35 cellular contexts compared by ENCODE assay signal in genomic region chr11:19288256-19288655, GRCh38.
"Had no signal": no experiment of that assay in that cellular context is flagged by ENCODE, and none has a peak within 500 bp of the region (broad histone marks: within the 10 kb centered on the region; RNA-seq: fewer than 3 reads in every experiment).

No MANE protein-coding gene starts in this region.

- H3K4me3 ChIP-seq: adrenal gland, cardiac muscle cell, colonic mucosa had no signal

- ATAC-seq: activated CD8-positive, alpha-beta T cell treated with anti-CD3 and anti-CD28 coated beads for 36 hours; activated naive CD4-positive, alpha-beta T cell treated with anti-CD3 and anti-CD28 coated beads, Interleukin-2, amount 50 U/mL, for 72 hours; activated T-cell treated with anti-CD3 and anti-CD28 coated beads, Interleukin-2, amount 50 U/mL, for 4 hours; activated T-cell treated with anti-CD3 and anti-CD28 coated beads, Interleukin-2, amount 50 U/mL, for 72 hours; activated T-helper 17 cell treated with anti-CD3 and anti-CD28 coated beads, Interleukin-2, amount 50 U/mL, for 72 hours had no signal

- H3K27me3 ChIP-seq: adrenal gland, cardiac muscle cell, colonic mucosa had no signal

- H3K36me3 Mint-ChIP-seq: activated CD4-positive, alpha-beta memory T cell treated with anti-CD3 and anti-CD28 coated beads for 36 hours; activated naive CD4-positive, alpha-beta T cell treated with anti-CD3 and anti-CD28 coated beads, Interleukin-2, amount 50 U/mL, for 72 hours; activated naive CD8-positive, alpha-beta T cell treated with anti-CD3 and anti-CD28 coated beads for 36 hours; brain had no signal

- H3K4me1 ChIP-seq: adrenal gland, colonic mucosa had no signal

- H3K27me3 Mint-ChIP-seq: activated CD8-positive, alpha-beta T cell treated with anti-CD3 and anti-CD28 coated beads for 36 hours; central memory CD8-positive, alpha-beta T cell had no signal

- H3K27ac Mint-ChIP-seq: activated B cell treated with CpG ODN at 0.5 μM for 24 hours; activated CD4-positive, alpha-beta memory T cell treated with anti-CD3 and anti-CD28 coated beads for 36 hours; activated CD4-positive, alpha-beta T cell treated with anti-CD3 and anti-CD28 coated beads, Interleukin-2, amount 10 ng/mL, durations not matched to agents 24 days and 14 days; activated CD8-positive, alpha-beta T cell treated with anti-CD3 and anti-CD28 coated beads for 36 hours; activated naive CD4-positive, alpha-beta T cell treated with anti-CD3 and anti-CD28 coated beads for 36 hours; activated naive CD4-positive, alpha-beta T cell treated with anti-CD3 and anti-CD28 coated beads, Interleukin-2, amount 50 U/mL, for 72 hours; activated naive CD8-positive, alpha-beta T cell treated with anti-CD3 and anti-CD28 coated beads for 36 hours; activated T-cell treated with anti-CD3 and anti-CD28 coated beads, Interleukin-2, amount 50 U/mL, for 72 hours; activated T-helper 1 cell treated with anti-CD3 and anti-CD28 coated beads, Interleukin-12 subunit alpha, Interleukin-12 subunit beta, Interleukin-2, Interleukin-4 antibody, amounts not matched to agents 30 ng/mL and 10 ng/mL and 1 ng/mL, durations not matched to agents 14 hours and 24 hours and 36 hours; activated T-helper 17 cell treated with anti-CD3 and anti-CD28 coated beads, Interleukin-2, amount 50 U/mL, for 72 hours; brain; T-helper 1 cell treated with Interleukin-12 subunit alpha and Interleukin-12 subunit beta and Interleukin-4 antibody, amounts not matched to agents 30 μg/mL and 1 μg/mL, for 36 hours; T-helper 2 cell treated with Interferon-gamma antibody and Interleukin-4, amounts not matched to agents 5 μg/mL and 100 μg/mL, for 36 hours had no signal

- H3K9me3 Mint-ChIP-seq: activated B cell treated with CpG ODN at 0.5 μM for 24 hours; activated CD4-positive, alpha-beta memory T cell treated with anti-CD3 and anti-CD28 coated beads for 36 hours; activated CD4-positive, alpha-beta T cell treated with anti-CD3 and anti-CD28 coated beads, Interleukin-2, amount 10 ng/mL, durations not matched to agents 24 days and 14 days; activated CD8-positive, alpha-beta T cell treated with anti-CD3 and anti-CD28 coated beads for 36 hours; activated naive CD4-positive, alpha-beta T cell treated with anti-CD3 and anti-CD28 coated beads for 36 hours; activated naive CD4-positive, alpha-beta T cell treated with anti-CD3 and anti-CD28 coated beads, Interleukin-2, amount 50 U/mL, for 72 hours; activated naive CD8-positive, alpha-beta T cell treated with anti-CD3 and anti-CD28 coated beads for 36 hours; activated T-cell treated with anti-CD3 and anti-CD28 coated beads, Interleukin-2, amount 50 U/mL, for 4 hours; activated T-cell treated with anti-CD3 and anti-CD28 coated beads, Interleukin-2, amount 50 U/mL, for 72 hours; activated T-helper 1 cell treated with anti-CD3 and anti-CD28 coated beads, Interleukin-12 subunit alpha, Interleukin-12 subunit beta, Interleukin-2, Interleukin-4 antibody, amounts not matched to agents 30 ng/mL and 10 ng/mL and 1 ng/mL, durations not matched to agents 14 hours and 24 hours and 36 hours; activated T-helper 17 cell treated with anti-CD3 and anti-CD28 coated beads, Interleukin-2, amount 50 U/mL, for 72 hours; central memory CD8-positive, alpha-beta T cell; T-helper 1 cell treated with Interleukin-12 subunit alpha and Interleukin-12 subunit beta and Interleukin-4 antibody, amounts not matched to agents 30 μg/mL and 1 μg/mL, for 36 hours; T-helper 2 cell treated with Interferon-gamma antibody and Interleukin-4, amounts not matched to agents 5 μg/mL and 100 μg/mL, for 36 hours had no signal

- H3K4me1 Mint-ChIP-seq: activated naive CD8-positive, alpha-beta T cell treated with anti-CD3 and anti-CD28 coated beads for 36 hours had no signal

- H3K36me3 ChIP-seq: adrenal gland, cardiac muscle cell, colonic mucosa had no signal

- H3K27ac ChIP-seq: adrenal gland, cardiac muscle cell, colonic mucosa had no signal

- DNase-seq: activated B cell treated with CpG ODN at 0.5 μM for 24 hours; activated CD4-positive, alpha-beta memory T cell treated with anti-CD3 and anti-CD28 coated beads for 36 hours; activated CD4-positive, alpha-beta T cell treated with anti-CD3 and anti-CD28 coated beads for 4 hours; activated CD4-positive, alpha-beta T cell treated with anti-CD3 and anti-CD28 coated beads, Interleukin-2, amount 10 ng/mL, durations not matched to agents 24 days and 14 days; activated CD4-positive, alpha-beta T cell treated with anti-CD3 and anti-CD28 coated beads, Interleukin-2, amount 50 U/mL, for 1 hour; activated CD4-positive, alpha-beta T cell treated with anti-CD3 and anti-CD28 coated beads, Interleukin-2, amount 50 U/mL, for 4 hours; activated CD4-positive, CD25-positive, alpha-beta regulatory T cell treated with anti-CD3 and anti-CD28 coated beads, Interleukin-2, amount 50 U/mL, for 72 hours; activated CD8-positive, alpha-beta memory T cell treated with anti-CD3 and anti-CD28 coated beads, Interleukin-2, amount 50 U/mL, for 4 hours; activated CD8-positive, alpha-beta T cell treated with anti-CD3 and anti-CD28 coated beads for 36 hours; activated effector memory CD4-positive, alpha-beta T cell treated with anti-CD3 and anti-CD28 coated beads, Interleukin-2, amount 50 U/mL, for 16 hours; activated gamma-delta T cell treated with Interleukin-2 at 50 U/mL for 16 hours; activated naive CD4-positive, alpha-beta T cell; activated naive CD4-positive, alpha-beta T cell treated with anti-CD3 and anti-CD28 coated beads for 36 hours; activated naive CD4-positive, alpha-beta T cell treated with anti-CD3 and anti-CD28 coated beads, Interleukin-2, amount 50 U/mL, for 16 hours; activated naive CD8-positive, alpha-beta T cell treated with anti-CD3 and anti-CD28 coated beads for 36 hours; activated T-cell treated with anti-CD3 and anti-CD28 coated beads for 4 hours; activated T-cell treated with anti-CD3 and anti-CD28 coated beads, Interleukin-2, amount 50 U/mL, for 1 hour; activated T-cell treated with anti-CD3 and anti-CD28 coated beads, Interleukin-2, amount 50 U/mL, for 4 hours; activated T-cell treated with anti-CD3 and anti-CD28 coated beads, Interleukin-2, amount 50 U/mL, for 72 hours; adrenal gland; amniotic stem cell; aorta; caudate nucleus; cerebellar nuclear complex; colonic mucosa; T-helper 2 cell; T-helper 9 cell had no signal

- H3K9me3 ChIP-seq: adrenal gland, colonic mucosa had no signal

- H3K4me3 Mint-ChIP-seq: activated B cell treated with CpG ODN at 0.5 μM for 24 hours; activated CD4-positive, alpha-beta memory T cell treated with anti-CD3 and anti-CD28 coated beads for 36 hours; activated CD4-positive, alpha-beta T cell treated with anti-CD3 and anti-CD28 coated beads, Interleukin-2, amount 10 ng/mL, durations not matched to agents 24 days and 14 days; activated CD8-positive, alpha-beta T cell treated with anti-CD3 and anti-CD28 coated beads for 36 hours; activated naive CD4-positive, alpha-beta T cell treated with anti-CD3 and anti-CD28 coated beads for 36 hours; activated naive CD8-positive, alpha-beta T cell treated with anti-CD3 and anti-CD28 coated beads for 36 hours; activated T-cell treated with anti-CD3 and anti-CD28 coated beads, Interleukin-2, amount 50 U/mL, for 4 hours; activated T-cell treated with anti-CD3 and anti-CD28 coated beads, Interleukin-2, amount 50 U/mL, for 72 hours; activated T-helper 1 cell treated with anti-CD3 and anti-CD28 coated beads, Interleukin-12 subunit alpha, Interleukin-12 subunit beta, Interleukin-2, Interleukin-4 antibody, amounts not matched to agents 30 ng/mL and 10 ng/mL and 1 ng/mL, durations not matched to agents 14 hours and 24 hours and 36 hours; activated T-helper 17 cell treated with anti-CD3 and anti-CD28 coated beads, Interleukin-2, amount 50 U/mL, for 72 hours; brain; central memory CD8-positive, alpha-beta T cell; T-helper 1 cell treated with Interleukin-12 subunit alpha and Interleukin-12 subunit beta and Interleukin-4 antibody, amounts not matched to agents 30 μg/mL and 1 μg/mL, for 36 hours; T-helper 2 cell treated with Interferon-gamma antibody and Interleukin-4, amounts not matched to agents 5 μg/mL and 100 μg/mL, for 36 hours had no signal
